1 cellular context compared by ENCODE assay signal in the genomic region with DNA sequence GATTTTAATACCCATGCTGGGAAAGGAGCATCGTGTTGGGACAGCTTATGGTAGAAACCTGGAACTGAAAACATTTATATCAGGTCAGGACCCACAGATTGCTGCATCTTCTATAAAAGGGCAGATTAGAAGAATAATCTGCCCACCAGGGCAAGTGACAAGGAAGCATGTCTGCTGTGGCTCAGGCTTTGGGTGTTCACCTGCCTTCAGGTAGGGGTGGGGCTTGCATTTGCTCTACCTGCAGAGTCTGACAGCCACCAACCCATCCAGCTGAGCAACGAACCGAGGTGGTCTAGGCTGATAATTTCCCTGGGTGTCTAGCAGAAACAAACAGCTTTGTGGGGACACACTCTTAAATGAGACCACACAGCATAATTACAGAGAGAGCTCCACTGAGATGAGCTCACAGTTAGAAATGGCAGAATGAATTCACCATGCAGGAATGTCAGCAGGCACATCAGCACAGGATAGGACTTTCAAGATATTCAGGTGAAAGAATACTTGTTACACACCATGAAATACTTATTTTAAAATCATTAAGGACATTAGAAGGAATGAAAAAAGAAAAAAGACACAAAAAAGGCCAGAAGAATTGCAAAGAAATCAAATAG.
TF ChIP-seq lines count a peak whose summit lies in the region.

No MANE protein-coding gene starts in this region.

TF ChIP-seq in H1, 55 proteins besides CTCF, POLR2A, EP300 and RAD21:
- TF ChIP-seq JUN (IDR thresholded peaks at IDR 0.05; ENCODE audit: low read depth, low read length) (no peak), GTF2F1 (IDR thresholded peaks at IDR 0.05; ENCODE audit: borderline replicate concordance, low read depth, low read length) (no peak)
